In genomic region chr15:93088200-93088980, GRCh38 we compare ENCODE assay signal across 8 cellular contexts. TPM values are rescaled to one million over a fixed set of nuclear protein-coding genes. Genes with fewer than 3 reads are reported as not detected.
DNase-seq lines count a peak whose midpoint lies in the region; ATAC-seq lines count a peak whose summit lies in the region.

No MANE protein-coding gene starts in this region.

- H3K9ac ChIP-seq in iPS-18a (ENCODE audit: low read length), result peak overlapping the region; percentile 41

- H3K4me3 ChIP-seq in MG63, result peak overlapping the region; percentile 42
- peak overlapping the region; percentile 68 for H3K4me3 ChIP-seq in iPS-18a (ENCODE audit: low read length)

- H3K4me1 Mint-ChIP-seq in activated naive CD8-positive, alpha-beta T cell treated with anti-CD3 and anti-CD28 coated beads, Interleukin-2, amount 10 ng/mL, durations not matched to agents 7 days and 5 days, result peaks cover 5% of the 10 kb centered on the region
- H3K4me1 Mint-ChIP-seq in stimulated activated effector memory CD8-positive, alpha-beta T cell treated with anti-CD3 and anti-CD28 coated beads, Interleukin-12 subunit alpha, Interleukin-12 subunit beta, amount 100 ng/mL, for 72 hours, result peaks cover 14% of the 10 kb centered on the region

- DNase-seq in ACHN (peak; percentile 6), MG63 (peak; percentile 32), NCI-H2107 (lab: John Stamatoyannopoulos, UW) (no peak), RKO (ENCODE audit: low spot score) (no peak)
- peak; percentile 58 for DNase-seq in activated naive CD8-positive, alpha-beta T cell treated with anti-CD3 and anti-CD28 coated beads, Interleukin-2, amount 10 ng/mL, durations not matched to agents 7 days and 5 days
- peak; percentile 19 to 64 for DNase-seq in stimulated activated effector memory CD8-positive, alpha-beta T cell treated with anti-CD3 and anti-CD28 coated beads, Interleukin-12 subunit alpha, Interleukin-12 subunit beta, amount 100 ng/mL, for 72 hours (ENCODE audit: low spot score in 2 of 2)

- H3K4me1 ChIP-seq in iPS-18a (ENCODE audit: control insufficient read depth, low read depth, low read length), result peaks cover 5% of the 10 kb centered on the region

- no peak overlapping the region for H3K27ac Mint-ChIP-seq in activated naive CD8-positive, alpha-beta T cell treated with anti-CD3 and anti-CD28 coated beads, Interleukin-2, amount 10 ng/mL, durations not matched to agents 7 days and 5 days
- no peak overlapping the region for H3K27ac Mint-ChIP-seq in stimulated activated effector memory CD8-positive, alpha-beta T cell treated with anti-CD3 and anti-CD28 coated beads, Interleukin-12 subunit alpha, Interleukin-12 subunit beta, amount 100 ng/mL, for 72 hours

- H3K27me3 Mint-ChIP-seq in activated naive CD8-positive, alpha-beta T cell treated with anti-CD3 and anti-CD28 coated beads, Interleukin-2, amount 10 ng/mL, durations not matched to agents 7 days and 5 days, result peaks cover 58% of the 10 kb centered on the region

- ATAC-seq in GM19043 (IDR thresholded peaks at IDR 0.05; ENCODE audit: low read depth, unreplicated experiment), result peak; percentile 31
- peak; percentile 50 for ATAC-seq in activated naive CD8-positive, alpha-beta T cell treated with anti-CD3 and anti-CD28 coated beads, Interleukin-2, amount 10 ng/mL, durations not matched to agents 7 days and 5 days (ENCODE audit: low read depth)
- peak; percentile 66 for ATAC-seq in stimulated activated effector memory CD8-positive, alpha-beta T cell treated with anti-CD3 and anti-CD28 coated beads, Interleukin-12 subunit alpha, Interleukin-12 subunit beta, amount 100 ng/mL, for 72 hours

- in situ Hi-C loops in ACHN (cut with HindIII; ENCODE audit: low pct_ligation_motif_present, low pct_unique_long_range_greater_than_20kb, low sequenced_read_pairs), result no loop called here

- no peaks in the 10 kb centered on the region for H3K9me3 ChIP-seq in MG63
- H3K9me3 ChIP-seq in iPS-18a (ENCODE audit: control insufficient read depth, low read depth, low read length), result no peaks in the 10 kb centered on the region

- POLR2A ChIA-PET in activated naive CD8-positive, alpha-beta T cell treated with anti-CD3 and anti-CD28 coated beads, Interleukin-2, amount 10 ng/mL, durations not matched to agents 7 days and 5 days (lab: Charles Lee), result no interaction called here

- H3K4me3 Mint-ChIP-seq in activated naive CD8-positive, alpha-beta T cell treated with anti-CD3 and anti-CD28 coated beads, Interleukin-2, amount 10 ng/mL, durations not matched to agents 7 days and 5 days, result peak overlapping the region; percentile 82
- peak overlapping the region; percentile 76 for H3K4me3 Mint-ChIP-seq in stimulated activated effector memory CD8-positive, alpha-beta T cell treated with anti-CD3 and anti-CD28 coated beads, Interleukin-12 subunit alpha, Interleukin-12 subunit beta, amount 100 ng/mL, for 72 hours

- H3K36me3 ChIP-seq in MG63, result no peaks in the 10 kb centered on the region
- no peaks in the 10 kb centered on the region for H3K36me3 ChIP-seq in iPS-18a (ENCODE audit: control insufficient read depth, low read depth, low read length)

- no peak overlapping the region for H3K27ac ChIP-seq in iPS-18a (ENCODE audit: low read length)

- H3K9me3 Mint-ChIP-seq in activated naive CD8-positive, alpha-beta T cell treated with anti-CD3 and anti-CD28 coated beads, Interleukin-2, amount 10 ng/mL, durations not matched to agents 7 days and 5 days, result no peaks in the 10 kb centered on the region
- no peaks in the 10 kb centered on the region for H3K9me3 Mint-ChIP-seq in stimulated activated effector memory CD8-positive, alpha-beta T cell treated with anti-CD3 and anti-CD28 coated beads, Interleukin-12 subunit alpha, Interleukin-12 subunit beta, amount 100 ng/mL, for 72 hours

- no peaks in the 10 kb centered on the region for H3K36me3 Mint-ChIP-seq in activated naive CD8-positive, alpha-beta T cell treated with anti-CD3 and anti-CD28 coated beads, Interleukin-2, amount 10 ng/mL, durations not matched to agents 7 days and 5 days
- no peaks in the 10 kb centered on the region for H3K36me3 Mint-ChIP-seq in stimulated activated effector memory CD8-positive, alpha-beta T cell treated with anti-CD3 and anti-CD28 coated beads, Interleukin-12 subunit alpha, Interleukin-12 subunit beta, amount 100 ng/mL, for 72 hours

- peaks cover 36% of the 10 kb centered on the region for H3K27me3 ChIP-seq in MG63
- peaks cover 54% of the 10 kb centered on the region for H3K27me3 ChIP-seq in iPS-18a (ENCODE audit: control insufficient read depth, insufficient read depth, low read length)

RNA-seq across cellular contexts. Expression of gene RGMA, which starts 0.6 kb away (rescaled TPM):
- total RNA-seq in MG63 (2014; rRNA removed; shearing (Covaris generic); ENCODE audit: low replicate concordance), result 0.47 TPM in 1 of 2 replicates, not detected in the other
- under 1 TPM in 1 of 2 experiments, not detected in 1; 0.30 TPM for total RNA-seq in activated naive CD8-positive, alpha-beta T cell treated with anti-CD3 and anti-CD28 coated beads, Interleukin-2, amount 10 ng/mL, durations not matched to agents 7 days and 5 days

Comparison
In these comparisons a context has a peak if more than half of its experiments do, and no peak if none do; other contexts are left out.
1. DNase-seq: peak in ACHN (single experiment), MG63 (single experiment), activated naive CD8-positive, alpha-beta T cell treated with anti-CD3 and anti-CD28 coated beads, Interleukin-2, amount 10 ng/mL, durations not matched to agents 7 days and 5 days (single experiment) and stimulated activated effector memory CD8-positive, alpha-beta T cell treated with anti-CD3 and anti-CD28 coated beads, Interleukin-12 subunit alpha, Interleukin-12 subunit beta, amount 100 ng/mL, for 72 hours (2 of 2); none in NCI-H2107 (single experiment) and RKO (single experiment).
2. Peak in every context shown above with its lines, with median percentiles within 50 percentile points of each other: ATAC-seq.